Comparison of ENCODE assay signal across 35 cellular contexts in the genomic region with DNA sequence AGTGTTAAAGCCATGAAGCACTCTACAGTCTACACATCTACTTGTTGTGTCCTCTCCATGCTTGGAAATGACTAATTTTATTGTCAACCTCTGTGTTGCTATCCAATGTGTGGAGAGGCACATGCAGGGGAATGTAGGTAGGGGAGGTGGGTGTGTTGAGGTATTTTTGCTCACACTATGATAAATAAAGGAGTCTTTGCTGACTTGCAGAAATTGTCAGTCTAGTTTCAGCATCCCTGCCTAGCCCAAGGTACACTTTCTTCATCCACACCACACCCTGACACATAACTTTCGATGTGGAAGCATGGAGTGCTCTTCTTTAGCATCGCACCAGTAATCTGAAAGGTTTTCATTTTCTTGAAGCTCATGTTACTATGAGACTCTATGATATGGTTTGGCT.
"Had no signal": no experiment of that assay in that cellular context is flagged by ENCODE, and none has a peak within 500 bp of the region (broad histone marks: within the 10 kb centered on the region; RNA-seq: fewer than 3 reads in every experiment).

No MANE protein-coding gene starts in this region.

- DNase-seq: Kasumi-1, MG63, MM.1S, MV-4-11, NCI-H1048, NCI-H1092, NCI-H1092 treated with DMSO at 0.1 percent for 48 hours, NCI-H1105, NCI-H1105 treated with DMSO at 0.1 percent for 48 hours, NCI-H1417, NCI-H1417 treated with DMSO at 0.1 percent for 48 hours, NCI-H1436, NCI-H1436 treated with DMSO at 0.1 percent for 48 hours, NCI-H146, NCI-H1694, NCI-H1694 treated with DMSO at 0.1 percent for 48 hours, NCI-H187, NCI-H187 treated with DMSO at 0.1 percent for 48 hours, NCI-H1930, NCI-H2029, NCI-H2029 treated with DMSO at 0.1 percent for 48 hours, NCI-H2081, NCI-H2081 treated with DMSO at 0.1 percent for 48 hours, NCI-H2107, NCI-H2171, NCI-H2171 treated with DMSO at 0.1 percent for 48 hours, NCI-H2227 treated with DMSO at 0.1 percent for 48 hours, NCI-H226, NCI-H345, NCI-H446, NCI-H446 treated with DMSO at 0.1 percent for 48 hours, NCI-H510A, NCI-H510A treated with DMSO at 0.1 percent for 48 hours, NCI-H524, NCI-H524 treated with DMSO at 0.1 percent for 48 hours had no signal

- H3K9me3 ChIP-seq: MG63 had no signal

- H3K27me3 ChIP-seq: MG63 had no signal

- H3K4me3 ChIP-seq: MG63 had no signal

- H3K36me3 ChIP-seq: MG63 had no signal
